In genomic region chr2:70460333-70460732, GRCh38 we compare ENCODE assay signal across 21 cellular contexts.
DNase-seq lines count a peak whose midpoint lies in the region; ATAC-seq and TF ChIP-seq lines count a peak whose summit lies in the region.
"Had no signal": no experiment of that assay in that cellular context is flagged by ENCODE, and none has a peak within 500 bp of the region (broad histone marks: within the 10 kb centered on the region; RNA-seq: fewer than 3 reads in every experiment).

No MANE protein-coding gene starts in this region.

- WGBS in H9 (ENCODE audit: extremely low coverage, insufficient read length, low lambda C conversion rate), result no CpG with 5 or more reads among the region's 3 CpGs

- H3K36me3 ChIP-seq in OCI-LY3 (replicated peaks; ENCODE audit: low read depth, low read length), result no peaks in the 10 kb centered on the region
- H3K36me3 ChIP-seq: esophagus muscularis mucosa, SJSA1, transverse colon had no signal

- no peak for ATAC-seq in GM18519 (IDR thresholded peaks at IDR 0.05; ENCODE audit: low FRiP score, unreplicated experiment)
- ATAC-seq: activated CD4-positive, alpha-beta T cell treated with anti-CD3 and anti-CD28 coated beads for 36 hours; body of pancreas had no signal

- H3K14ac ChIP-seq in H9 (ENCODE audit: insufficient read depth, low read length), result no peak overlapping the region

- no peak overlapping the region for H3K27ac Mint-ChIP-seq in H9
- H3K27ac Mint-ChIP-seq: activated CD4-positive, alpha-beta T cell treated with anti-CD3 and anti-CD28 coated beads for 36 hours; activated T-cell treated with anti-CD3 and anti-CD28 coated beads, Interleukin-2, amount 50 U/mL, for 24 hours; memory B cell had no signal

- H4K5ac ChIP-seq in H9 (ENCODE audit: insufficient read length, low read depth, low read length), result no peak overlapping the region

- H3K4me1 ChIP-seq in H9 (ENCODE audit: insufficient read depth, low read length) (peaks cover 3% of the 10 kb centered on the region; the same call in 1 of the 2 replicates), OCI-LY3 (ENCODE audit: low read length) (no peaks in the 10 kb centered on the region)
- H3K4me1 ChIP-seq: esophagus muscularis mucosa, SJSA1, transverse colon had no signal

- TF ChIP-seq CTCF in H9 (conservative IDR thresholded peaks at IDR 0.05) (peak; percentile 60), OCI-LY3 (IDR thresholded peaks at IDR 0.05; ENCODE audit: low read depth, low read length) (peak; percentile 24), epithelial cell of esophagus (IDR thresholded peaks at IDR 0.05; ENCODE audit: insufficient read depth, low read depth, low read length, missing control alignments) (peak; percentile 63)

- H3K9me3 ChIP-seq in H9 (ENCODE audit: control insufficient read depth, low read depth, low read length), result no peaks in the 10 kb centered on the region
- no peaks in the 10 kb centered on the region for H3K9me3 ChIP-seq in OCI-LY3 (ENCODE audit: insufficient read depth, low read length)
- H3K9me3 ChIP-seq: body of pancreas, esophagus muscularis mucosa, SJSA1, transverse colon had no signal

- H3K27ac ChIP-seq in H9 (ENCODE audit: insufficient read length, low read depth, low read length) (no peak overlapping the region), OCI-LY3 (ENCODE audit: low read length) (no peak overlapping the region)
- H3K27ac ChIP-seq: body of pancreas, esophagus muscularis mucosa, GM23248, SJSA1, transverse colon had no signal

- H3K4me1 Mint-ChIP-seq in H9, result peaks cover 44 to 49% of the 10 kb centered on the region in 2 experiments
- H3K4me1 Mint-ChIP-seq: memory B cell had no signal

- H3K4ac ChIP-seq in H9 (ENCODE audit: low read depth, low read length), result no peak overlapping the region

- no peaks in the 10 kb centered on the region for H4K20me1 ChIP-seq in H9 (ENCODE audit: control insufficient read depth, insufficient read depth, insufficient read length)
- H4K20me1 ChIP-seq in OCI-LY3 (ENCODE audit: insufficient read depth, low read length), result no peaks in the 10 kb centered on the region

- H2AFZ ChIP-seq in H9 (ENCODE audit: low read length) (no peak overlapping the region), OCI-LY3 (ENCODE audit: low read depth, low read length) (no peak overlapping the region)
- H2AFZ ChIP-seq: GM23248 had no signal

- H3K4me2 ChIP-seq in H9 (ENCODE audit: insufficient read depth, insufficient read length, low read length), result no peak overlapping the region
- no peak overlapping the region for H3K4me2 ChIP-seq in OCI-LY3 (ENCODE audit: low read length)

- no peak overlapping the region for H3K9ac ChIP-seq in H9 (ENCODE audit: extremely low read depth, insufficient read length, low read length)
- H3K9ac ChIP-seq in OCI-LY3 (ENCODE audit: low read length), result no peak overlapping the region
- H3K9ac ChIP-seq: GM23248 had no signal

- H2BK20ac ChIP-seq in H9 (ENCODE audit: low read depth, low read length, poor library complexity, severe bottlenecking), result no peak overlapping the region

- no peak overlapping the region for H2BK5ac ChIP-seq in H9 (ENCODE audit: insufficient read length, low read length)

- no peak overlapping the region for H2BK15ac ChIP-seq in H9 (ENCODE audit: low read depth, low read length)

- no peak overlapping the region for H3K23ac ChIP-seq in H9 (ENCODE audit: insufficient read length, low read depth, low read length)

- H3K56ac ChIP-seq in H9 (ENCODE audit: insufficient read length, low read depth, low read length), result no peak overlapping the region

- no peaks in the 10 kb centered on the region for H3K27me3 Mint-ChIP-seq in H9 (ENCODE audit: low read depth)
- H3K27me3 Mint-ChIP-seq: activated T-cell treated with anti-CD3 and anti-CD28 coated beads, Interleukin-2, amount 50 U/mL, for 24 hours had no signal

- H3K79me1 ChIP-seq in H9 (ENCODE audit: insufficient read depth, low read depth, low read length, poor library complexity, severe bottlenecking), result no peaks in the 10 kb centered on the region

- DNase-seq in H9 (peak; percentile 69), epithelial cell of esophagus (ENCODE audit: low read depth) (peak; percentile 72), left kidney (ENCODE audit: low read depth, low spot score) (peak; percentile 18), NCI-H1436 (lab: John Stamatoyannopoulos, UW) (no peak)
- no peak for DNase-seq in activated naive CD4-positive, alpha-beta T cell (lab: John Stamatoyannopoulos, UW)
- DNase-seq: activated CD4-positive, alpha-beta T cell treated with anti-CD3 and anti-CD28 coated beads for 36 hours; activated T-cell treated with anti-CD3 and anti-CD28 coated beads, Interleukin-2, amount 50 U/mL, for 24 hours; body of pancreas; effector CD4-positive, alpha-beta T cell; EL; GM23248; hippocampal formation; NCI-H1105; NCI-H2081 treated with DMSO at 0.1 percent for 48 hours; T-helper 1 cell; transverse colon had no signal

- no peak overlapping the region for H3T11ph ChIP-seq in H9 (ENCODE audit: low read length)

- H3K79me2 ChIP-seq in H9 (ENCODE audit: insufficient read depth, low read length) (no peaks in the 10 kb centered on the region), OCI-LY3 (ENCODE audit: low read length) (no peaks in the 10 kb centered on the region)

- H2BK12ac ChIP-seq in H9 (ENCODE audit: insufficient read length, low read depth, low read length), result no peak overlapping the region

- no peak overlapping the region for H3K4me3 Mint-ChIP-seq in H9
- H3K4me3 Mint-ChIP-seq: activated CD4-positive, alpha-beta T cell treated with anti-CD3 and anti-CD28 coated beads for 36 hours; activated T-cell treated with anti-CD3 and anti-CD28 coated beads, Interleukin-2, amount 50 U/mL, for 24 hours; memory B cell had no signal

- H3K36me3 Mint-ChIP-seq in H9 (ENCODE audit: insufficient read depth in 1 of 3, low read depth in 3 of 3), result no peaks in the 10 kb centered on the region
- H3K36me3 Mint-ChIP-seq: memory B cell had no signal

- no peaks in the 10 kb centered on the region for H3K9me3 Mint-ChIP-seq in H9
- H3K9me3 Mint-ChIP-seq: activated T-cell treated with anti-CD3 and anti-CD28 coated beads, Interleukin-2, amount 50 U/mL, for 24 hours; memory B cell had no signal

- no peak overlapping the region for H4K91ac ChIP-seq in H9 (ENCODE audit: insufficient read length, low read depth, low read length)

- H2BK120ac ChIP-seq in H9 (ENCODE audit: low read depth, low read length, poor library complexity, severe bottlenecking), result no peak overlapping the region

- no peak overlapping the region for H3K18ac ChIP-seq in H9 (ENCODE audit: insufficient read length, low read depth, low read length)

- no peaks in the 10 kb centered on the region for H3K23me2 ChIP-seq in H9 (ENCODE audit: insufficient read length, low read depth, low read length, poor library complexity, severe bottlenecking)

- H3K27me3 ChIP-seq in H9 (ENCODE audit: insufficient read depth, low read length), result no peaks in the 10 kb centered on the region
- 0 out of 2 replicates have a peak, but pooled peaks cover 4% of the 10 kb centered on the region for H3K27me3 ChIP-seq in OCI-LY3 (ENCODE audit: low read depth, low read length)
- H3K27me3 ChIP-seq: body of pancreas, esophagus muscularis mucosa, SJSA1, transverse colon had no signal

- no peak overlapping the region for H4K8ac ChIP-seq in H9 (replicated peaks; ENCODE audit: insufficient read length, low read depth, low read length)

- H3K4me3 ChIP-seq in OCI-LY3 (ENCODE audit: low read length) (no peak overlapping the region), epithelial cell of esophagus (ENCODE audit: low read length) (no peak overlapping the region)
- H3K4me3 ChIP-seq: body of pancreas, esophagus muscularis mucosa, GM23248, SJSA1, transverse colon had no signal

- H2AK5ac ChIP-seq in H9 (ENCODE audit: insufficient read length, low read length), result no peak overlapping the region

Comparison
In these comparisons a context has a peak if more than half of its experiments do, and no peak if none do; other contexts are left out.
1. DNase-seq: peak in H9 (single experiment), epithelial cell of esophagus (single experiment) and left kidney (single experiment); none in NCI-H1436 (single experiment) and activated naive CD4-positive, alpha-beta T cell (0 of 4).
2. Peak in every context shown above with its lines, with median percentiles within 50 percentile points of each other: CTCF ChIP-seq.